Comparison of ENCODE assay signal across 1 cellular context in the genomic region with DNA sequence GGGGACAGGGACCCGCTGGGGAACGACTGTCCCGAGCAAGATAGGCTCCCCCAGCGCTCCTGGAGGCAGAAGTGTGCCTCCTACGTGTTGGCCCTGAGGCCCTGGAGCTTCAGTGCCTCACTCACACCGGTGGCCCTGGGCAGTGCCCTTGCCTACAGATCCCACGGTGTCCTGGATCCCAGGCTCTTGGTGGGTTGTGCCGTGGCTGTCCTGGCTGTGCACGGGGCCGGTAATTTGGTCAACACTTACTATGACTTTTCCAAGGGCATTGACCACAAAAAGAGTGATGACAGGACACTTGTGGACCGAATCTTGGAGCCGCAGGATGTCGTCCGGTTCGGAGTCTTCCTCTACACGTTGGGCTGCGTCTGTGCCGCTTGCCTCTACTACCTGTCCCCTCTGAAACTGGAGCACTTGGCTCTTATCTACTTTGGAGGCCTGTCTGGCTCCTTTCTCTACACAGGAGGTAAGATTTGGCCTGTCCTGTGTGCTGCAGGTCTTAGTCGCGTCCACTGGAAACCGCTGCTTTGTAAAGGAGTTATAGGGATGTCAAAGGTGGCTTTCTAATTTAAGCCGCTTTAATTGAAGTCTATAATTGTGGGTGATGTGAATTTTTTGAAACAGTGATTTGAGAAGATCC.
TF ChIP-seq lines count a peak whose summit lies in the region.

No MANE protein-coding gene starts in this region.

TF ChIP-seq in WTC11, 78 proteins besides CTCF, POLR2A, EP300 and RAD21 (continued from another document):
- TF ChIP-seq ZNF425 (CRISPR knock-in tag; conservative IDR thresholded peaks at IDR 0.05) (no peak), NR2C2 (CRISPR knock-in tag; IDR thresholded peaks at IDR 0.05) (no peak), ZNF281 (CRISPR knock-in tag; IDR thresholded peaks at IDR 0.05) (no peak), MAX (CRISPR knock-in tag; IDR thresholded peaks at IDR 0.05) (peak; percentile 34; the same call in 1 of the 2 replicates)
